9 cellular contexts compared by ENCODE assay signal in the genomic region with DNA sequence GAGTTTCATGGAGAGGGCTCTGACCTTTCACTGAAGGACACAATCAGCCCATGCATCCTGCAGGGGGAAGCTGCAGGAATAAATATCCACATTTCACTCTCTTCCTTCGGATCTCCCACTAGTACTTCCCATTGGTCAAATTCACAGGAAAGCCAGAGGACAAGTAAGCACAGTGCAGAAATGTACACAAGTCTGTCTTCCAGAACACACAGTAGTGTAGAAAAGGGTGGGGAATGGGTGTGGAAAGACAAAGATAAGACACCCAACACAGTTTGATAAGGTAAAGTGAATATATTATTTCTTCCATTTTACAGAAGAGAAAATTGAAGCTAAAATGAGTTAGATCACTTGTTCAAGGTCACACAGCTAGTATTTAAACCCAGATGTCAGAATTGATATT.
"Had no signal": no experiment of that assay in that cellular context is flagged by ENCODE, and none has a peak within 500 bp of the region (broad histone marks: within the 10 kb centered on the region; RNA-seq: fewer than 3 reads in every experiment).

No MANE protein-coding gene starts in this region.

- FAIRE-seq: H54, HepG2 had no signal

- H3K4me3 ChIP-seq: GM23248 had no signal

- ATAC-seq: HepG2 had no signal

- H3K9ac ChIP-seq: GM23248, KMS-11 had no signal

- H2AFZ ChIP-seq: GM23248 had no signal

- H3K27ac ChIP-seq: GM23248, HL-60, KMS-11 had no signal

- H3K4me2 ChIP-seq: KMS-11 had no signal

- DNase-seq: GM23248, GOT3, H9, HCEC 1CT, KBM-7 had no signal
